ENCODE assay signal across 14 cellular contexts in genomic region chr1:59504281-59504680, GRCh38.
"Had no signal": no experiment of that assay in that cellular context is flagged by ENCODE, and none has a peak within 500 bp of the region (broad histone marks: within the 10 kb centered on the region; RNA-seq: fewer than 3 reads in every experiment).

No MANE protein-coding gene starts in this region.

- H3K4me3 ChIP-seq: gastroesophageal sphincter, ovary, stomach had no signal

- H3K4me3 Mint-ChIP-seq: activated naive CD4-positive, alpha-beta T cell treated with anti-CD3 and anti-CD28 coated beads for 36 hours; activated T-helper 17 cell treated with anti-CD3 and anti-CD28 coated beads, Interleukin-2, amount 50 U/mL, for 72 hours; brain; dendritic cell treated with granulocyte-macrophage colony-stimulating factor and Interleukin-4, amounts not matched to agents 40 ng/mL and 50 ng/mL, for 4 days; effector memory CD8-positive, alpha-beta T cell; neural crest cell had no signal

- H3K27ac ChIP-seq: epithelial cell of prostate, gastroesophageal sphincter, ovary, stomach had no signal

- H3K9me3 Mint-ChIP-seq: activated naive CD4-positive, alpha-beta T cell treated with anti-CD3 and anti-CD28 coated beads for 36 hours; activated T-helper 17 cell treated with anti-CD3 and anti-CD28 coated beads, Interleukin-2, amount 50 U/mL, for 72 hours; brain; effector memory CD8-positive, alpha-beta T cell; neural crest cell had no signal

- H3K27me3 Mint-ChIP-seq: activated T-helper 17 cell treated with anti-CD3 and anti-CD28 coated beads, Interleukin-2, amount 50 U/mL, for 72 hours; dendritic cell treated with granulocyte-macrophage colony-stimulating factor and Interleukin-4, amounts not matched to agents 40 ng/mL and 50 ng/mL, for 4 days; effector memory CD8-positive, alpha-beta T cell had no signal

- H3K36me3 ChIP-seq: gastroesophageal sphincter, ovary, stomach had no signal

- H3K27me3 ChIP-seq: gastroesophageal sphincter, ovary, stomach had no signal

- H3K36me3 Mint-ChIP-seq: brain had no signal

- DNase-seq: activated CD4-positive, alpha-beta T cell treated with anti-CD3 and anti-CD28 coated beads for 4 hours; activated naive CD4-positive, alpha-beta T cell treated with anti-CD3 and anti-CD28 coated beads for 36 hours; effector memory CD8-positive, alpha-beta T cell; mesendoderm; ovary; stimulated activated CD4-positive, alpha-beta T cell treated with anti-CD3 and anti-CD28 coated beads, Interleukin-4, amount 100 ng/mL, for 1 hour; stimulated activated CD8-positive, alpha-beta memory T cell treated with anti-CD3 and anti-CD28 coated beads, Interleukin-4, amount 100 ng/mL, for 48 hours; stomach had no signal

- H3K4me1 Mint-ChIP-seq: activated T-helper 17 cell treated with anti-CD3 and anti-CD28 coated beads, Interleukin-2, amount 50 U/mL, for 72 hours had no signal

- H3K9me3 ChIP-seq: gastroesophageal sphincter, ovary, stomach had no signal

- H3K27ac Mint-ChIP-seq: activated naive CD4-positive, alpha-beta T cell treated with anti-CD3 and anti-CD28 coated beads for 36 hours; activated T-helper 17 cell treated with anti-CD3 and anti-CD28 coated beads, Interleukin-2, amount 50 U/mL, for 72 hours; dendritic cell treated with granulocyte-macrophage colony-stimulating factor and Interleukin-4, amounts not matched to agents 40 ng/mL and 50 ng/mL, for 4 days; effector memory CD8-positive, alpha-beta T cell had no signal

- ATAC-seq: activated T-helper 17 cell treated with anti-CD3 and anti-CD28 coated beads, Interleukin-2, amount 50 U/mL, for 72 hours; effector memory CD8-positive, alpha-beta T cell; gastroesophageal sphincter had no signal
